In genomic region chr4:25011135-25011866, GRCh38 we compare ENCODE assay signal across 21 cellular contexts. TPM values are rescaled to one million over a fixed set of nuclear protein-coding genes. Genes with fewer than 3 reads are reported as not detected.
DNase-seq lines count a peak whose midpoint lies in the region; ATAC-seq and TF ChIP-seq lines count a peak whose summit lies in the region.
"Had no signal": no experiment of that assay in that cellular context is flagged by ENCODE, and none has a peak within 500 bp of the region (broad histone marks: within the 10 kb centered on the region; RNA-seq: fewer than 3 reads in every experiment).

No MANE protein-coding gene starts in this region.

- H3K27me3 ChIP-seq in gastroesophageal sphincter, result no peaks in the 10 kb centered on the region
- H3K27me3 ChIP-seq: heart left ventricle, sigmoid colon, upper lobe of left lung had no signal

- H3K36me3 ChIP-seq in gastroesophageal sphincter, result no peaks in the 10 kb centered on the region
- H3K36me3 ChIP-seq: heart left ventricle, sigmoid colon, upper lobe of left lung had no signal

- no peak for TF ChIP-seq POLR2A in gastroesophageal sphincter (IDR thresholded peaks at IDR 0.05)

- DNase-seq in DMS153 (lab: John Stamatoyannopoulos, UW) (peak; percentile 61), NCI-H1436 treated with DMSO at 0.1 percent for 48 hours (lab: John Stamatoyannopoulos, UW) (peak; percentile 5), NCI-H510A (lab: John Stamatoyannopoulos, UW) (peak; percentile 10), cerebellum (ENCODE audit: low spot score) (peak; percentile 19), D341Med (ENCODE audit: low spot score) (no peak)
- DNase-seq in activated CD8-positive, alpha-beta memory T cell treated with anti-CD3 and anti-CD28 coated beads for 24 hours, result no peak
- DNase-seq: activated CD4-positive, alpha-beta T cell treated with anti-CD3 and anti-CD28 coated beads, Interleukin-2, amount 50 U/mL, for 48 hours; activated naive CD8-positive, alpha-beta T cell treated with anti-CD3 and anti-CD28 coated beads for 36 hours; Caco-2; heart left ventricle; naive thymus-derived CD8-positive, alpha-beta T cell; NCI-H446; posterior cingulate gyrus; sigmoid colon; stimulated activated CD8-positive, alpha-beta memory T cell treated with anti-CD3 and anti-CD28 coated beads, Interleukin-4, amount 100 ng/mL, for 48 hours had no signal

- peaks cover 6 to 37% (median 7%) of the 10 kb centered on the region in 3 donors for H3K4me1 ChIP-seq in gastroesophageal sphincter
- H3K4me1 ChIP-seq: upper lobe of left lung had no signal

- no peaks in the 10 kb centered on the region for H3K9me3 ChIP-seq in gastroesophageal sphincter
- H3K9me3 ChIP-seq: Caco-2, heart left ventricle, sigmoid colon, upper lobe of left lung had no signal

- no peak overlapping the region for H3K4me3 ChIP-seq in gastroesophageal sphincter
- H3K4me3 ChIP-seq: heart left ventricle, sigmoid colon, upper lobe of left lung had no signal

- TF ChIP-seq EP300 in gastroesophageal sphincter (IDR thresholded peaks at IDR 0.05), result no peak

- WGBS in gastroesophageal sphincter (ENCODE audit: low coverage in 1 of 2), 2 donors, result 69 to 81% methylated on average over 8 to 11 of the region's 14 CpGs

- ATAC-seq in HG03175 (IDR thresholded peaks at IDR 0.05; ENCODE audit: unreplicated experiment), result no peak
- no peak for ATAC-seq in gastroesophageal sphincter
- ATAC-seq: heart left ventricle; left lobe of liver; naive thymus-derived CD8-positive, alpha-beta T cell; SK-N-SH treated with all-trans-retinoic acid at 6 μM for 48 hours; WTC11 had no signal

- H3K27ac ChIP-seq in gastroesophageal sphincter, result no peak overlapping the region
- H3K27ac ChIP-seq: heart left ventricle, upper lobe of left lung had no signal

- no peak for TF ChIP-seq CTCF in gastroesophageal sphincter (IDR thresholded peaks at IDR 0.05)

RNA-seq across cellular contexts. Expression of gene LGI2, which starts 19.4 kb away (rescaled TPM):
- total RNA-seq in cerebellum, result 5.5 TPM
- total RNA-seq in gastroesophageal sphincter, result 10 to 100 TPM in 3 of 4 donors, 1 to 10 TPM in 1; 3.2 to 23.0 (median 11.9) TPM
- total RNA-seq: activated naive CD8-positive, alpha-beta T cell treated with anti-CD3 and anti-CD28 coated beads for 36 hours; naive thymus-derived CD8-positive, alpha-beta T cell had no signal

Comparison
In these comparisons a context has a peak if more than half of its experiments do, and no peak if none do; other contexts are left out.
1. DNase-seq: peak in DMS153 (single experiment), NCI-H1436 treated with DMSO at 0.1 percent for 48 hours (single experiment), NCI-H510A (single experiment) and cerebellum (single experiment); none in D341Med (single experiment) and activated CD8-positive, alpha-beta memory T cell treated with anti-CD3 and anti-CD28 coated beads for 24 hours (single experiment).